In genomic region chr7:12211054-12212050, GRCh38 we compare ENCODE assay signal across 8 cellular contexts. TPM values are rescaled to one million over a fixed set of nuclear protein-coding genes. Genes with fewer than 3 reads are reported as not detected.
DNase-seq lines count a peak whose midpoint lies in the region; ATAC-seq and TF ChIP-seq lines count a peak whose summit lies in the region.

TMEM106B (plus strand) TSS chr7:12211294; CDS start chr7:12214811, 3,517 bp downstream.

- H4K8ac ChIP-seq in mesenchymal stem cell (ENCODE audit: low read length), result peak within 1 kb of the TSS; percentile 90

- H2BK15ac ChIP-seq in mesenchymal stem cell (ENCODE audit: low read depth, poor library complexity, severe bottlenecking), result peak within 1 kb of the TSS; percentile 73

- TF ChIP-seq CTCF in GM20000 (IDR thresholded peaks at IDR 0.05; ENCODE audit: extremely low read depth, missing control alignments), result no peak

- H3K36me3 ChIP-seq in endocrine pancreas (ENCODE audit: control insufficient read depth, insufficient read depth, low read length), result no peaks in the 10 kb centered on the region
- H3K36me3 ChIP-seq in mesenchymal stem cell (ENCODE audit: control insufficient read depth in 1 of 2, insufficient read depth in 2 of 2, low read depth in 1 of 2, low read length in 2 of 2), result peaks cover 0 to 10% of the 10 kb centered on the region in 2 experiments

- H3K27ac Mint-ChIP-seq in activated CD8-positive, alpha-beta memory T cell treated with anti-CD3 and anti-CD28 coated beads, Interleukin-2, amount 10 ng/mL, durations not matched to agents 7 days and 5 days, result peak within 1 kb of the TSS; percentile 98

- peak within 1 kb of the TSS; percentile 91 to 95 for H3K18ac ChIP-seq in mesenchymal stem cell (ENCODE audit: low read depth in 1 of 2, low read length in 2 of 2)

- no peaks in the 10 kb centered on the region for H3K9me3 Mint-ChIP-seq in activated CD8-positive, alpha-beta memory T cell treated with anti-CD3 and anti-CD28 coated beads, Interleukin-2, amount 10 ng/mL, durations not matched to agents 7 days and 5 days (ENCODE audit: low read depth)

- peak within 1 kb of the TSS; percentile 96 for H4K91ac ChIP-seq in mesenchymal stem cell (ENCODE audit: low read length)

- H3K4me1 ChIP-seq in endocrine pancreas (ENCODE audit: control insufficient read depth, insufficient read depth, low read length), result peaks cover 10% of the 10 kb centered on the region
- H3K4me1 ChIP-seq in mesenchymal stem cell (ENCODE audit: control insufficient read depth, insufficient read depth, low read depth, low read length), result no peaks in the 10 kb centered on the region

- H3K14ac ChIP-seq in mesenchymal stem cell (ENCODE audit: low read length in 2 of 2), result peak within 1 kb of the TSS in 1 of 2 experiments; percentile 93

- peak within 1 kb of the TSS; percentile 93 for H3K4me3 Mint-ChIP-seq in activated CD8-positive, alpha-beta memory T cell treated with anti-CD3 and anti-CD28 coated beads, Interleukin-2, amount 10 ng/mL, durations not matched to agents 7 days and 5 days

- peak within 1 kb of the TSS; percentile 65 for H3K27ac ChIP-seq in mesenchymal stem cell (ENCODE audit: low read length, poor library complexity, severe bottlenecking)

- peak within 1 kb of the TSS; percentile 57 to 96 for H3K4ac ChIP-seq in mesenchymal stem cell (ENCODE audit: low read depth in 1 of 2, low read length in 2 of 2)

- peak within 1 kb of the TSS; percentile 99 for H3K9ac ChIP-seq in endocrine pancreas (ENCODE audit: control insufficient read depth, insufficient read depth, low read length)
- peak within 1 kb of the TSS; percentile 97 for H3K9ac ChIP-seq in mesenchymal stem cell (ENCODE audit: low read length)

- DNase-seq in COLO829 (ENCODE audit: low spot score) (peak; percentile 94), GM20000 (ENCODE audit: low spot score) (peak; percentile 93), HT-29 (ENCODE audit: low spot score) (peak; percentile 97), mesenchymal stem cell (peak; percentile 95)
- DNase-seq in NK-92 treated with Interleukin-12 subunit alpha and Interleukin-12 subunit beta, amount 100 ng/mL, for 24 hours (lab: John Stamatoyannopoulos, UW), result peak; percentile 92
- DNase-seq in activated CD8-positive, alpha-beta memory T cell treated with anti-CD3 and anti-CD28 coated beads, Interleukin-2, amount 10 ng/mL, durations not matched to agents 7 days and 5 days, result peak; percentile 98
- peak; percentile 95 for DNase-seq in stimulated activated CD8-positive, alpha-beta memory T cell treated with anti-CD3 and anti-CD28 coated beads, Interleukin-12 subunit alpha, Interleukin-12 subunit beta, amount 100 ng/mL, for 4 hours (ENCODE audit: low read depth)

- H2BK5ac ChIP-seq in mesenchymal stem cell (ENCODE audit: low read depth, low read length, poor library complexity, severe bottlenecking), result peak within 1 kb of the TSS; percentile 97

- under 1% methylated on average over 64 of the region's 66 CpGs for whole genome bisulfite sequencing in mesenchymal stem cell

- H3K27me3 Mint-ChIP-seq in activated CD8-positive, alpha-beta memory T cell treated with anti-CD3 and anti-CD28 coated beads, Interleukin-2, amount 10 ng/mL, durations not matched to agents 7 days and 5 days, result peaks cover 13% of the 10 kb centered on the region

- peaks cover 15% of the 10 kb centered on the region for H3K79me1 ChIP-seq in mesenchymal stem cell (replicated peaks; ENCODE audit: low read length, poor library complexity, severe bottlenecking)

- H3K36me3 Mint-ChIP-seq in activated CD8-positive, alpha-beta memory T cell treated with anti-CD3 and anti-CD28 coated beads, Interleukin-2, amount 10 ng/mL, durations not matched to agents 7 days and 5 days, result peaks cover 17% of the 10 kb centered on the region

- H3K27me3 ChIP-seq in endocrine pancreas (ENCODE audit: control insufficient read depth, insufficient read depth, low read length) (no peaks in the 10 kb centered on the region), mesenchymal stem cell (ENCODE audit: control insufficient read depth in 1 of 2, insufficient read depth in 1 of 2, low read length in 2 of 2) (peaks cover 0 to 3% of the 10 kb centered on the region in 2 experiments)

- H3K4me1 Mint-ChIP-seq in activated CD8-positive, alpha-beta memory T cell treated with anti-CD3 and anti-CD28 coated beads, Interleukin-2, amount 10 ng/mL, durations not matched to agents 7 days and 5 days, result peaks cover 32% of the 10 kb centered on the region

- H3K4me3 ChIP-seq in endocrine pancreas (ENCODE audit: control insufficient read depth, insufficient read depth, low read length) (peak within 1 kb of the TSS; percentile 94), mesenchymal stem cell (ENCODE audit: insufficient read depth in 1 of 2, low read depth in 1 of 2, low read length in 2 of 2) (peak within 1 kb of the TSS; percentile 91 to 94)

- peak within 1 kb of the TSS; percentile 95 for H2BK120ac ChIP-seq in mesenchymal stem cell (ENCODE audit: low read depth, low read length)

- peak within 1 kb of the TSS; percentile 88 for H2AK5ac ChIP-seq in mesenchymal stem cell (ENCODE audit: low read length, severe bottlenecking)

- peak within 1 kb of the TSS in 1 of 2 experiments; percentile 61 for H2BK12ac ChIP-seq in mesenchymal stem cell (ENCODE audit: low read length in 2 of 2)

- CTCF ChIA-PET in activated CD8-positive, alpha-beta memory T cell treated with anti-CD3 and anti-CD28 coated beads, Interleukin-2, amount 10 ng/mL, durations not matched to agents 7 days and 5 days (lab: Charles Lee), result interaction anchor here (0.5 to 2.3 kb wide), 7 partner anchors 8 to 180 kb away, joined by 3 to 7 read pairs (median 3); no protein-coding TSS in a partner anchor

- ATAC-seq in activated CD8-positive, alpha-beta memory T cell treated with anti-CD3 and anti-CD28 coated beads, Interleukin-2, amount 10 ng/mL, durations not matched to agents 7 days and 5 days, result peak; percentile 96

- H3K9me3 ChIP-seq in endocrine pancreas (ENCODE audit: control insufficient read depth, low read length) (no peaks in the 10 kb centered on the region), mesenchymal stem cell (ENCODE audit: control insufficient read depth, low read length) (no peaks in the 10 kb centered on the region)

- peak within 1 kb of the TSS; percentile 95 for H3K4me2 ChIP-seq in mesenchymal stem cell (ENCODE audit: low read length, poor library complexity, severe bottlenecking)

- H2AFZ ChIP-seq in mesenchymal stem cell (ENCODE audit: low read depth, low read length), result peak within 1 kb of the TSS; percentile 100

- H3K23ac ChIP-seq in mesenchymal stem cell (ENCODE audit: low read length in 2 of 2), result peak within 1 kb of the TSS in 1 of 2 experiments; percentile 95

RNA-seq across cellular contexts. Expression of gene TMEM106B, which starts in this region (rescaled TPM):
- 6.6 and 10.1 TPM in 2 replicates for total RNA-seq in HT-29 (2014; rRNA removed; shearing (Covaris generic))
- 10 to 100 TPM; 23.0 to 23.2 TPM for total RNA-seq in activated CD8-positive, alpha-beta memory T cell treated with anti-CD3 and anti-CD28 coated beads, Interleukin-2, amount 10 ng/mL, durations not matched to agents 7 days and 5 days
- polyA plus RNA-seq in mesenchymal stem cell (2013, experiment 1 of 2), result 37.8 TPM
- 40.9 TPM for polyA plus RNA-seq in mesenchymal stem cell (2013, experiment 2 of 2)

Comparison
In these comparisons a context has a peak if more than half of its experiments do, and no peak if none do; other contexts are left out.
1. Peak in every context shown above with its lines: DNase-seq, ATAC-seq, H3K4me3 ChIP-seq and H3K27ac ChIP-seq.